2 cellular contexts compared by ENCODE assay signal in the genomic region with DNA sequence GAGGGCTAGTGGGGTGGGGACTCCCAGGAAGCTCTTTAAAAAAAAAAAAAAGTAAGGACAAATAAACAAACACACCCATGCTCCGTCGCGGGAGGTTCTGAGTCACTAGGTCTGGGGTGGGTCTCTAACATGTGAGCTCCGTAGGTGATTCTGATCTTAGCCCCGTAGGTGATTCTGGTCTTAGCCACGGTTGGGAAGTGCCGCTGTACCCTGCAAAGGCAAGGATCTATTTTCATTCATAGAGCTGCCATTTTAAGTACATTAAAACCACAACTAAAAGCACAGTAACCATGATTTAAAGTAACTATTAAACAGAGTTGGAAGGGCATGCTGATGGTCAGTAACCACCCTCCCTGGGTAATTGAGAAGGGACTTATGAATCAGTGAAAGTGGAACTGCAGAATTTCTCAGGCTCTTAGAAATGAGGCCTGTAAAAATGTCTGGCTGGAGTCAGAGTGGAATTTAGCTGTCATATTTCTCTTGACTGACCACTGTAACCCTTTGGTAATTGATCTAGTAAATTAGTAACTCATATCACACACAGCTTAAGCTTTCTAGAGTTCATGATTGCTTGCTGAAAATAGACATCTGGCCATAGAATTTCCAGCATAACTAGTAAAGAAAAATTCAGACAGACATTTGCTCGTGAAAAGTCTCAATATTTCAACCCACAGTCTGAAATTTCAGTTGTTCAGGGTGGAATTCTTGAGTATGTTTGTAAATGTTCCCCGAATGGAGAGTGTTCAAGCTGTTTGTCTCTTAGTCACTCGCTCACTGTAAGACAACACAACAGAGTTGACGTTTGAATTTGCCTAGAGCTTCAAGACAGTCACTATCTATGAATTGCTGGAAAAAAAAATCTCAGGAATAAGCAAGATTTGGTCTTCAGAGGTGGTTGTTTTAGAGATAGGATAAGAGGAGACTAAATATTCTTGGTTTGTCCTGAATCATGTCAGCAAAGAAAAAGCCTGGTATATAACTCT.
TF ChIP-seq lines count a peak whose summit lies in the region.

No MANE protein-coding gene starts in this region.

TF ChIP-seq in GM12878, 131 proteins besides CTCF, POLR2A, EP300 and RAD21:
- 0 out of 2 replicates have a peak, but pooled peaks have one; percentile 49 for TF ChIP-seq MTA2 (IDR thresholded peaks at IDR 0.05; ENCODE audit: low read depth)
- TF ChIP-seq IKZF1 (conservative IDR thresholded peaks at IDR 0.05) = no peak

TF ChIP-seq in liver, 16 proteins besides CTCF, POLR2A, EP300 and RAD21:
- TF ChIP-seq, protein P1, sequence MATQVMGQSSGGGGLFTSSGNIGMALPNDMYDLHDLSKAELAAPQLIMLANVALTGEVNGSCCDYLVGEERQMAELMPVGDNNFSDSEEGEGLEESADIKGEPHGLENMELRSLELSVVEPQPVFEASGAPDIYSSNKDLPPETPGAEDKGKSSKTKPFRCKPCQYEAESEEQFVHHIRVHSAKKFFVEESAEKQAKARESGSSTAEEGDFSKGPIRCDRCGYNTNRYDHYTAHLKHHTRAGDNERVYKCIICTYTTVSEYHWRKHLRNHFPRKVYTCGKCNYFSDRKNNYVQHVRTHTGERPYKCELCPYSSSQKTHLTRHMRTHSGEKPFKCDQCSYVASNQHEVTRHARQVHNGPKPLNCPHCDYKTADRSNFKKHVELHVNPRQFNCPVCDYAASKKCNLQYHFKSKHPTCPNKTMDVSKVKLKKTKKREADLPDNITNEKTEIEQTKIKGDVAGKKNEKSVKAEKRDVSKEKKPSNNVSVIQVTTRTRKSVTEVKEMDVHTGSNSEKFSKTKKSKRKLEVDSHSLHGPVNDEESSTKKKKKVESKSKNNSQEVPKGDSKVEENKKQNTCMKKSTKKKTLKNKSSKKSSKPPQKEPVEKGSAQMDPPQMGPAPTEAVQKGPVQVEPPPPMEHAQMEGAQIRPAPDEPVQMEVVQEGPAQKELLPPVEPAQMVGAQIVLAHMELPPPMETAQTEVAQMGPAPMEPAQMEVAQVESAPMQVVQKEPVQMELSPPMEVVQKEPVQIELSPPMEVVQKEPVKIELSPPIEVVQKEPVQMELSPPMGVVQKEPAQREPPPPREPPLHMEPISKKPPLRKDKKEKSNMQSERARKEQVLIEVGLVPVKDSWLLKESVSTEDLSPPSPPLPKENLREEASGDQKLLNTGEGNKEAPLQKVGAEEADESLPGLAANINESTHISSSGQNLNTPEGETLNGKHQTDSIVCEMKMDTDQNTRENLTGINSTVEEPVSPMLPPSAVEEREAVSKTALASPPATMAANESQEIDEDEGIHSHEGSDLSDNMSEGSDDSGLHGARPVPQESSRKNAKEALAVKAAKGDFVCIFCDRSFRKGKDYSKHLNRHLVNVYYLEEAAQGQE (IDR thresholded peaks at IDR 0.05) = no peak
- TF ChIP-seq YY1 (IDR thresholded peaks at IDR 0.05) (peak; percentile 46), JUND (IDR thresholded peaks at IDR 0.05) (peak; percentile 48 to 78), HNF4A (conservative IDR thresholded peaks at IDR 0.05) (peak in 1 of 2 donors; percentile 31), GABPA (IDR thresholded peaks at IDR 0.05 in 1 of 2, conservative IDR thresholded peaks at IDR 0.05 in 1 of 2) (no peak), FOXA2 (IDR thresholded peaks at IDR 0.05) (no peak), EGR1 (IDR thresholded peaks at IDR 0.05; ENCODE audit: low read depth in 2 of 2) (no peak), TAF1 (conservative IDR thresholded peaks at IDR 0.05) (peak; percentile 36), NR2F2 (IDR thresholded peaks at IDR 0.05) (no peak), FOXA1 (IDR thresholded peaks at IDR 0.05) (no peak), HNF4G (IDR thresholded peaks at IDR 0.05) (peak; percentile 19), RXRA (IDR thresholded peaks at IDR 0.05) (no peak), SP1 (IDR thresholded peaks at IDR 0.05) (peak; percentile 48)
- TF ChIP-seq, protein P2, sequence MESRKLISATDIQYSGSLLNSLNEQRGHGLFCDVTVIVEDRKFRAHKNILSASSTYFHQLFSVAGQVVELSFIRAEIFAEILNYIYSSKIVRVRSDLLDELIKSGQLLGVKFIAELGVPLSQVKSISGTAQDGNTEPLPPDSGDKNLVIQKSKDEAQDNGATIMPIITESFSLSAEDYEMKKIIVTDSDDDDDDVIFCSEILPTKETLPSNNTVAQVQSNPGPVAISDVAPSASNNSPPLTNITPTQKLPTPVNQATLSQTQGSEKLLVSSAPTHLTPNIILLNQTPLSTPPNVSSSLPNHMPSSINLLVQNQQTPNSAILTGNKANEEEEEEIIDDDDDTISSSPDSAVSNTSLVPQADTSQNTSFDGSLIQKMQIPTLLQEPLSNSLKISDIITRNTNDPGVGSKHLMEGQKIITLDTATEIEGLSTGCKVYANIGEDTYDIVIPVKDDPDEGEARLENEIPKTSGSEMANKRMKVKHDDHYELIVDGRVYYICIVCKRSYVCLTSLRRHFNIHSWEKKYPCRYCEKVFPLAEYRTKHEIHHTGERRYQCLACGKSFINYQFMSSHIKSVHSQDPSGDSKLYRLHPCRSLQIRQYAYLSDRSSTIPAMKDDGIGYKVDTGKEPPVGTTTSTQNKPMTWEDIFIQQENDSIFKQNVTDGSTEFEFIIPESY (IDR thresholded peaks at IDR 0.05) = no peak
- TF ChIP-seq, protein P3, sequence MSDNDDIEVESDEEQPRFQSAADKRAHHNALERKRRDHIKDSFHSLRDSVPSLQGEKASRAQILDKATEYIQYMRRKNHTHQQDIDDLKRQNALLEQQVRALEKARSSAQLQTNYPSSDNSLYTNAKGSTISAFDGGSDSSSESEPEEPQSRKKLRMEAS (IDR thresholded peaks at IDR 0.05) = no peak
- TF ChIP-seq, protein P4, sequence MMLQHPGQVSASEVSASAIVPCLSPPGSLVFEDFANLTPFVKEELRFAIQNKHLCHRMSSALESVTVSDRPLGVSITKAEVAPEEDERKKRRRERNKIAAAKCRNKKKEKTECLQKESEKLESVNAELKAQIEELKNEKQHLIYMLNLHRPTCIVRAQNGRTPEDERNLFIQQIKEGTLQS (IDR thresholded peaks at IDR 0.05) = no peak
TF ChIP-seq in liver: peak in this region for 6.
